In the genomic region with DNA sequence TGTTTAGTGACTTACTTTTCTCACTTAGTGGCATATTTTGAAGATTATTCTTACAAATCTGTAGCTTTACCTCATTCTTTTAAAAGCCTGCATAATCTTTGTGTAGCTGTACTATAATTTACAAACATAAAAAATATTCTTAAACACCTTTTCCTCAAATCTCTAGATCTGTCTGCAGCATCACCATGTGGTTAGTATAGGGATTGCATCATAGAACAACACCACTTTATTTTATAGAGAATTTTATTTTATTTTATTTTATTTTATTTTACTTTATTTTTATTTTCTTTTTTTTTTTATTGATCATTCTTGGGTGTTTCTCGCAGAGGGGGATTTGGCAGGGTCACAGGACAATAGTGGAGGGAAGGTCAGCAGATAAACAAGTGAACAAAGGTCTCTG, we compare ENCODE assay signal across 8 cellular contexts. TPM values are rescaled to one million over a fixed set of nuclear protein-coding genes. Genes with fewer than 3 reads are reported as not detected.
A peak's percentile ranks its signal among the peaks of the same experiment; 100 is the strongest.
DNase-seq lines count a peak whose midpoint lies in the region; TF ChIP-seq lines count a peak whose summit lies in the region.
"Not testable (repeated sequence)": the region's sequence is repeated elsewhere in the genome, so short reads cannot be mapped to it uniquely, and the experiment has no call there.

No MANE protein-coding gene starts in this region.

- not testable (repeated sequence) for H3K9me3 ChIP-seq in MM.1S (replicated peaks; ENCODE audit: insufficient read depth, low read length)

- peak; percentile 50 for TF ChIP-seq CTCF in GM10266 (IDR thresholded peaks at IDR 0.05; ENCODE audit: control insufficient read depth, insufficient read depth, low read depth, missing control alignments)
- peak; percentile 47 for TF ChIP-seq CTCF in MM.1S (IDR thresholded peaks at IDR 0.05; ENCODE audit: low read length)
- peak; percentile 43 for TF ChIP-seq CTCF in epithelial cell of proximal tubule (conservative IDR thresholded peaks at IDR 0.05; ENCODE audit: low read depth, low read length)
- TF ChIP-seq CTCF in retinal pigment epithelial cell (conservative IDR thresholded peaks at IDR 0.05; ENCODE audit: low read depth, low read length): peak; percentile 58

- peak; percentile 14 for DNase-seq in AG20443 (ENCODE audit: low spot score)
- not testable (repeated sequence) for DNase-seq in GM10266 (ENCODE audit: extremely low spot score); epithelial cell of proximal tubule (ENCODE audit: low read depth); retinal pigment epithelial cell (ENCODE audit: low read depth)
- peak; percentile 29 for DNase-seq in MM.1S
- DNase-seq in OCI-M1 (lab: John Stamatoyannopoulos, UW): peak; percentile 56
- peak; percentile 26 for DNase-seq in amniotic epithelial cell (ENCODE audit: low read depth)
- DNase-seq in left kidney (ENCODE audit: low read depth, low spot score): peak; percentile 35

- not testable (repeated sequence) for H3F3A ChIP-seq in MM.1S (ENCODE audit: insufficient read depth, low read length)

- H3K27me3 ChIP-seq in MM.1S (replicated peaks; ENCODE audit: insufficient read depth, low read length): not testable (repeated sequence)

- not testable (repeated sequence) for H3K36me3 ChIP-seq in MM.1S (replicated peaks; ENCODE audit: insufficient read depth, low read length)

- H4K20me1 ChIP-seq in MM.1S (ENCODE audit: insufficient read depth, low read length): not testable (repeated sequence)

- H3K9me2 ChIP-seq in MM.1S (replicated peaks; ENCODE audit: insufficient read depth, low read length): not testable (repeated sequence)

- not testable (repeated sequence) for H3K4me2 ChIP-seq in MM.1S (ENCODE audit: low read depth, low read length)

- not testable (repeated sequence) for H3K4me3 ChIP-seq in MM.1S (ENCODE audit: low read length); epithelial cell of proximal tubule (ENCODE audit: low read depth, low read length); retinal pigment epithelial cell (ENCODE audit: low read length)

- H3K4me1 ChIP-seq in MM.1S (ENCODE audit: low read length): not testable (repeated sequence)

- H3K9ac ChIP-seq in MM.1S (ENCODE audit: low read length): not testable (repeated sequence)

- H3K27ac ChIP-seq in MM.1S (ENCODE audit: low read length): not testable (repeated sequence)

- H2AFZ ChIP-seq in MM.1S (ENCODE audit: low read length): not testable (repeated sequence)

- not testable (repeated sequence) for H3K79me2 ChIP-seq in MM.1S (ENCODE audit: low read length)

RNA-seq across cellular contexts. Expression of a gene that starts 6.4 kb away (rescaled TPM):
- total RNA-seq in epithelial cell of proximal tubule: 59.6 and 66.6 TPM in 2 replicates
